ENCODE assay signal across 20 cellular contexts in genomic region chr11:47573321-47573720, GRCh38. TPM values are rescaled to one million over a fixed set of nuclear protein-coding genes. Genes with fewer than 3 reads are reported as not detected.
DNase-seq lines count a peak whose midpoint lies in the region; ATAC-seq and TF ChIP-seq lines count a peak whose summit lies in the region.
"Had no signal": no experiment of that assay in that cellular context is flagged by ENCODE, and none has a peak within 500 bp of the region (broad histone marks: within the 10 kb centered on the region; RNA-seq: fewer than 3 reads in every experiment).

No MANE protein-coding gene starts in this region.

- peaks cover 0 to 32% (median 3%) of the 10 kb centered on the region in 4 donors for H3K36me3 ChIP-seq in right lobe of liver
- H3K36me3 ChIP-seq in aorta (ENCODE audit: control insufficient read depth in 1 of 2, insufficient read depth in 2 of 2, low read length in 1 of 2), result peaks cover 5 to 8% of the 10 kb centered on the region in 2 donors

- WGBS in right lobe of liver (ENCODE audit: insufficient coverage, low coverage, low lambda C conversion rate, missing lambda C conversion rate), result 0% methylated on average over 5 of the region's 11 CpGs
- WGBS in aorta, 2 donors, result 85 to 88% methylated on average over 11 of the region's 11 CpGs

- TF ChIP-seq POLR2A in right lobe of liver (IDR thresholded peaks at IDR 0.05), result no peak

- intact Hi-C loops in right lobe of liver (cut with DNase I) (no loop called here), aorta (cut with DNase I) (loop anchor here in 1 of 2 donors (10.0 kb wide), 1 partner anchor 169 kb away; the partner anchor contains the start of gene SLC39A13)

- peaks cover 0 to 35% (median 15%) of the 10 kb centered on the region in 4 donors for H3K4me1 ChIP-seq in right lobe of liver
- H3K4me1 ChIP-seq in aorta (ENCODE audit: control insufficient read depth in 1 of 2, insufficient read depth in 2 of 2, low read length in 2 of 2), result peaks cover 0 to 2% of the 10 kb centered on the region in 2 donors

- no peak overlapping the region for H3K4me3 Mint-ChIP-seq in activated T-cell treated with anti-CD3 and anti-CD28 coated beads, Interleukin-2, amount 50 U/mL, for 24 hours
- no peak overlapping the region for H3K4me3 Mint-ChIP-seq in activated T-cell treated with anti-CD3 and anti-CD28 coated beads, Interleukin-2, amount 50 U/mL, for 72 hours
- H3K4me3 Mint-ChIP-seq: activated B cell treated with CpG ODN at 0.5 μM for 24 hours; CD4-positive, alpha-beta memory T cell; dendritic cell treated with granulocyte-macrophage colony-stimulating factor and Interleukin-4, amounts not matched to agents 40 ng/mL and 50 ng/mL, for 4 days had no signal

- no peak for TF ChIP-seq CTCF in right lobe of liver (IDR thresholded peaks at IDR 0.05)

- H3K27ac ChIP-seq in right lobe of liver (peak overlapping the region in 1 of 3 donors; percentile 49), aorta (ENCODE audit: low read depth in 1 of 2, low read length in 2 of 2) (no peak overlapping the region)
- H3K27ac ChIP-seq: ascending aorta, hepatocyte had no signal

- peaks cover 35% of the 10 kb centered on the region for H3K4me1 Mint-ChIP-seq in activated T-cell treated with anti-CD3 and anti-CD28 coated beads, Interleukin-2, amount 50 U/mL, for 24 hours (ENCODE audit: low read depth)
- peaks cover 44% of the 10 kb centered on the region for H3K4me1 Mint-ChIP-seq in activated T-cell treated with anti-CD3 and anti-CD28 coated beads, Interleukin-2, amount 50 U/mL, for 72 hours (ENCODE audit: low read depth)

- H3K4me3 ChIP-seq in right lobe of liver, result no peak overlapping the region
- no peak overlapping the region for H3K4me3 ChIP-seq in aorta (ENCODE audit: low read length in 2 of 2)
- H3K4me3 ChIP-seq: ascending aorta, hepatocyte, MG63 had no signal

- H3K9me3 Mint-ChIP-seq in activated T-cell treated with anti-CD3 and anti-CD28 coated beads, Interleukin-2, amount 50 U/mL, for 24 hours, result no peaks in the 10 kb centered on the region
- H3K9me3 Mint-ChIP-seq in activated T-cell treated with anti-CD3 and anti-CD28 coated beads, Interleukin-2, amount 50 U/mL, for 72 hours, result no peaks in the 10 kb centered on the region
- H3K9me3 Mint-ChIP-seq: activated B cell treated with CpG ODN at 0.5 μM for 24 hours; CD4-positive, alpha-beta memory T cell; dendritic cell treated with granulocyte-macrophage colony-stimulating factor and Interleukin-4, amounts not matched to agents 40 ng/mL and 50 ng/mL, for 4 days had no signal

- H3K36me3 Mint-ChIP-seq in activated T-cell treated with anti-CD3 and anti-CD28 coated beads, Interleukin-2, amount 50 U/mL, for 24 hours (ENCODE audit: low read depth), result peaks cover 99% of the 10 kb centered on the region
- peaks cover 4 to 14% of the 10 kb centered on the region in 2 donors for H3K36me3 Mint-ChIP-seq in activated T-cell treated with anti-CD3 and anti-CD28 coated beads, Interleukin-2, amount 50 U/mL, for 72 hours (ENCODE audit: insufficient read depth in 2 of 2)

- ATAC-seq in activated T-cell treated with anti-CD3 and anti-CD28 coated beads, Interleukin-2, amount 50 U/mL, for 72 hours (replicated peaks in 1 of 2), result no peak
- ATAC-seq in right lobe of liver (peak; percentile 47 to 69 (median 61)), aorta (ENCODE audit: low FRiP score) (no peak), GM19455 (IDR thresholded peaks at IDR 0.05; ENCODE audit: unreplicated experiment) (no peak)

- H3K9me3 ChIP-seq in right lobe of liver, result no peaks in the 10 kb centered on the region
- no peaks in the 10 kb centered on the region for H3K9me3 ChIP-seq in aorta (ENCODE audit: control insufficient read depth, low read length)
- H3K9me3 ChIP-seq: ascending aorta, MG63 had no signal

- DNase-seq in activated T-cell treated with anti-CD3 and anti-CD28 coated beads, Interleukin-2, amount 50 U/mL, for 24 hours, result no peak
- no peak for DNase-seq in activated T-cell treated with anti-CD3 and anti-CD28 coated beads, Interleukin-2, amount 50 U/mL, for 72 hours
- DNase-seq in right lobe of liver (peak in 1 of 3 donors; percentile 67), aorta (peak; percentile 17 to 32), NCI-H526 treated with DMSO at 0.1 percent for 48 hours (lab: John Stamatoyannopoulos, UW) (no peak)
- DNase-seq: activated B cell treated with CpG ODN at 0.5 μM for 24 hours; activated effector memory CD4-positive, alpha-beta T cell treated with Interleukin-2 at 50 U/mL for 16 hours; CD4-positive, alpha-beta memory T cell; EL; GOT3; MG63; NCI-H2081; NCI-H82; T-helper 1 cell had no signal

- H3K27ac Mint-ChIP-seq in activated T-cell treated with anti-CD3 and anti-CD28 coated beads, Interleukin-2, amount 50 U/mL, for 24 hours, result peak overlapping the region; percentile 18
- no peak overlapping the region for H3K27ac Mint-ChIP-seq in activated T-cell treated with anti-CD3 and anti-CD28 coated beads, Interleukin-2, amount 50 U/mL, for 72 hours
- H3K27ac Mint-ChIP-seq: activated B cell treated with CpG ODN at 0.5 μM for 24 hours; dendritic cell treated with granulocyte-macrophage colony-stimulating factor and Interleukin-4, amounts not matched to agents 40 ng/mL and 50 ng/mL, for 4 days had no signal

- H3K27me3 Mint-ChIP-seq in activated T-cell treated with anti-CD3 and anti-CD28 coated beads, Interleukin-2, amount 50 U/mL, for 24 hours, result no peaks in the 10 kb centered on the region
- no peaks in the 10 kb centered on the region for H3K27me3 Mint-ChIP-seq in activated T-cell treated with anti-CD3 and anti-CD28 coated beads, Interleukin-2, amount 50 U/mL, for 72 hours (ENCODE audit: low read depth)
- H3K27me3 Mint-ChIP-seq: activated B cell treated with CpG ODN at 0.5 μM for 24 hours; CD4-positive, alpha-beta memory T cell; dendritic cell treated with granulocyte-macrophage colony-stimulating factor and Interleukin-4, amounts not matched to agents 40 ng/mL and 50 ng/mL, for 4 days had no signal

- H3K27me3 ChIP-seq in right lobe of liver (no peaks in the 10 kb centered on the region), aorta (ENCODE audit: control insufficient read depth in 1 of 2, insufficient read depth in 2 of 2, low read length in 1 of 2) (no peaks in the 10 kb centered on the region)
- H3K27me3 ChIP-seq: ascending aorta, hepatocyte, MG63 had no signal

RNA-seq across cellular contexts. Expression of gene KBTBD4, which starts 5.4 kb away (rescaled TPM):
- 10 to 100 TPM; 17.2 to 18.6 TPM for total RNA-seq in activated T-cell treated with anti-CD3 and anti-CD28 coated beads, Interleukin-2, amount 50 U/mL, for 72 hours
- 1 to 10 TPM; 6.5 to 9.2 (median 7.3) TPM for total RNA-seq in right lobe of liver
- total RNA-seq in aorta, result 10 to 100 TPM; 11.1 to 13.5 TPM
- 10 to 100 TPM in 1 of 2 donors, 1 to 10 TPM in 1; 8.9 to 13.3 TPM for polyA plus RNA-seq in aorta

RNA-seq across cellular contexts. Expression of gene NDUFS3, which starts 5.6 kb away (rescaled TPM):
- total RNA-seq in activated T-cell treated with anti-CD3 and anti-CD28 coated beads, Interleukin-2, amount 50 U/mL, for 72 hours, result 10 to 100 TPM; 78.9 to 84.2 TPM
- total RNA-seq in right lobe of liver, result 10 to 100 TPM; 53.3 to 64.1 (median 58.2) TPM
- total RNA-seq in aorta, result 10 to 100 TPM; 52.2 to 56.2 TPM
- polyA plus RNA-seq in aorta, result 100 to 1,000 TPM in 1 of 2 donors, 10 to 100 TPM in 1; 80.3 to 106 TPM

RNA-seq across cellular contexts. Expression of gene PTPMT1, which starts 7.9 kb away (rescaled TPM):
- 10 to 100 TPM; 37.0 to 40.1 TPM for total RNA-seq in activated T-cell treated with anti-CD3 and anti-CD28 coated beads, Interleukin-2, amount 50 U/mL, for 72 hours
- total RNA-seq in right lobe of liver (100 to 1,000 TPM in 1 of 6 experiments, 10 to 100 TPM in 5; 14.7 to 118 (median 20.5) TPM), aorta (10 to 100 TPM; 25.6 to 26.1 TPM)
- 10 to 100 TPM; 45.9 to 51.5 TPM for polyA plus RNA-seq in aorta

RNA-seq across cellular contexts. Expression of gene FAM180B, which starts 13.2 kb away (rescaled TPM):
- total RNA-seq in activated T-cell treated with anti-CD3 and anti-CD28 coated beads, Interleukin-2, amount 50 U/mL, for 72 hours, result under 1 TPM; 0.16 to 0.24 TPM
- total RNA-seq in right lobe of liver, result not detected
- total RNA-seq in aorta, result 1 to 10 TPM; 1.7 to 4.8 TPM
- under 1 TPM in 1 of 2 donors, not detected in 1; 0.38 TPM for polyA plus RNA-seq in aorta
- total RNA-seq: ascending aorta, HT1080, liver had no signal
- polyA plus RNA-seq: CD4-positive, alpha-beta memory T cell; hepatocyte; liver had no signal

RNA-seq across cellular contexts. Expression of gene CELF1, which starts 20.4 kb away (rescaled TPM):
- 100 to 1,000 TPM; 128 to 149 TPM for total RNA-seq in activated T-cell treated with anti-CD3 and anti-CD28 coated beads, Interleukin-2, amount 50 U/mL, for 72 hours
- total RNA-seq in right lobe of liver (10 to 100 TPM; 66.3 to 86.5 (median 71.7) TPM), aorta (100 to 1,000 TPM in 1 of 2 donors, 10 to 100 TPM in 1; 98.5 to 114 TPM)
- polyA plus RNA-seq in aorta, result 10 to 100 TPM; 11.3 to 17.7 TPM

Comparison
In these comparisons a context has a peak if more than half of its experiments do, and no peak if none do; other contexts are left out.
1. DNase-seq: peak in aorta (2 of 2); none in activated T-cell treated with anti-CD3 and anti-CD28 coated beads, Interleukin-2, amount 50 U/mL, for 24 hours (single experiment), activated T-cell treated with anti-CD3 and anti-CD28 coated beads, Interleukin-2, amount 50 U/mL, for 72 hours (0 of 2) and NCI-H526 treated with DMSO at 0.1 percent for 48 hours (single experiment).
2. ATAC-seq: peak in right lobe of liver (4 of 4); none in activated T-cell treated with anti-CD3 and anti-CD28 coated beads, Interleukin-2, amount 50 U/mL, for 72 hours (0 of 2), aorta (single experiment) and GM19455 (single experiment).